In genomic region chr1:3027611-3028371, GRCh38 we compare ENCODE assay signal across 25 cellular contexts. TPM values are rescaled to one million over a fixed set of nuclear protein-coding genes. Genes with fewer than 3 reads are reported as not detected.
DNase-seq lines count a peak whose midpoint lies in the region; ATAC-seq and TF ChIP-seq lines count a peak whose summit lies in the region.
"Had no signal": no experiment of that assay in that cellular context is flagged by ENCODE, and none has a peak within 500 bp of the region (broad histone marks: within the 10 kb centered on the region; RNA-seq: fewer than 3 reads in every experiment).

No MANE protein-coding gene starts in this region.

- H3K9me3 Mint-ChIP-seq in activated B cell treated with CpG ODN at 0.5 μM for 24 hours (no peaks in the 10 kb centered on the region), mesothelial cell of epicardium (peaks cover 9% of the 10 kb centered on the region), type B pancreatic cell (no peaks in the 10 kb centered on the region)
- H3K9me3 Mint-ChIP-seq: CD4-positive, alpha-beta memory T cell had no signal

- no peaks in the 10 kb centered on the region for H3K4me1 Mint-ChIP-seq in activated B cell treated with CpG ODN at 0.5 μM for 24 hours
- H3K4me1 Mint-ChIP-seq in mesothelial cell of epicardium = no peaks in the 10 kb centered on the region
- no peaks in the 10 kb centered on the region for H3K4me1 Mint-ChIP-seq in type B pancreatic cell (ENCODE audit: unreplicated experiment)

- TF ChIP-seq CTCF in activated B cell treated with CpG ODN at 0.5 μM for 24 hours (IDR thresholded peaks at IDR 0.05) (no peak), mesothelial cell of epicardium (IDR thresholded peaks at IDR 0.05; ENCODE audit: unreplicated experiment) (no peak), type B pancreatic cell (conservative IDR thresholded peaks at IDR 0.05) (no peak), gastroesophageal sphincter (IDR thresholded peaks at IDR 0.05) (no peak)

- ATAC-seq in left cardiac atrium = no peak
- no peak for ATAC-seq in activated B cell treated with CpG ODN at 0.5 μM for 24 hours (ENCODE audit: low read depth)
- ATAC-seq in gastroesophageal sphincter = no peak
- ATAC-seq: PC-3 had no signal

- TF ChIP-seq EP300 in gastroesophageal sphincter (IDR thresholded peaks at IDR 0.05) = no peak

- DNase-seq in cardiac septum (ENCODE audit: low spot score) (peak; percentile 58), left cardiac atrium (no peak), activated B cell treated with CpG ODN at 0.5 μM for 24 hours (peak; percentile 6), mesothelial cell of epicardium (ENCODE audit: low spot score in 2 of 2, unreplicated experiment in 2 of 2) (peak; percentile 13 to 25), type B pancreatic cell (ENCODE audit: extremely low spot score, unreplicated experiment) (peak; percentile 66), NCI-H446 treated with DMSO at 0.1 percent for 48 hours (lab: John Stamatoyannopoulos, UW) (no peak), HT-29 (ENCODE audit: low spot score) (no peak)
- DNase-seq: CD4-positive, alpha-beta memory T cell; COR-L47; DMS53; GM23248; NCI-H1092 treated with DMSO at 0.1 percent for 48 hours; NCI-H1436; NCI-H187; NCI-H2171 treated with DMSO at 0.1 percent for 48 hours; NCI-H345; NCI-H524; NCI-H774; PC-3; SHP77 treated with DMSO at 0.1 percent for 48 hours had no signal

- H3K36me3 Mint-ChIP-seq in activated B cell treated with CpG ODN at 0.5 μM for 24 hours (ENCODE audit: low read depth) = no peaks in the 10 kb centered on the region
- no peaks in the 10 kb centered on the region for H3K36me3 Mint-ChIP-seq in mesothelial cell of epicardium
- no peaks in the 10 kb centered on the region for H3K36me3 Mint-ChIP-seq in type B pancreatic cell
- H3K36me3 Mint-ChIP-seq: CD4-positive, alpha-beta memory T cell had no signal

- no peaks in the 10 kb centered on the region for H3K36me3 ChIP-seq in gastroesophageal sphincter
- H3K36me3 ChIP-seq: BLaER1 treated with 17β-estradiol and CSF1 and Interleukin-3, amounts not matched to agents 10 nM and 100 nM had no signal

- no peak overlapping the region for H3K27ac ChIP-seq in gastroesophageal sphincter
- H3K27ac ChIP-seq: BLaER1 treated with 17β-estradiol and CSF1 and Interleukin-3, amounts not matched to agents 10 nM and 100 nM; GM23248; HL-60 had no signal

- POLR2A ChIA-PET in activated B cell treated with CpG ODN at 0.5 μM for 24 hours (lab: Charles Lee) = interaction anchor here (0.6 kb wide), 1 partner anchor 21 kb away, joined by 3 read pairs; no protein-coding TSS in a partner anchor

- WGBS in gastroesophageal sphincter (ENCODE audit: low coverage in 1 of 2), 2 donors = no CpG with 5 or more reads among the region's 20 CpGs

- intact Hi-C loops in cardiac septum (cut with DNase I) = no loop called here
- intact Hi-C loops in left cardiac atrium (cut with DNase I) = no loop called here
- intact Hi-C loops in activated B cell treated with CpG ODN at 0.5 μM for 24 hours (cut with micrococcal nuclease) = no loop called here

- H3K4me1 ChIP-seq in gastroesophageal sphincter = no peaks in the 10 kb centered on the region

- no peak overlapping the region for H3K4me3 Mint-ChIP-seq in activated B cell treated with CpG ODN at 0.5 μM for 24 hours
- no peak overlapping the region for H3K4me3 Mint-ChIP-seq in mesothelial cell of epicardium
- H3K4me3 Mint-ChIP-seq in type B pancreatic cell = no peak overlapping the region
- H3K4me3 Mint-ChIP-seq: CD4-positive, alpha-beta memory T cell had no signal

- no peaks in the 10 kb centered on the region for H3K9me3 ChIP-seq in gastroesophageal sphincter

- no peak for TF ChIP-seq POLR2A in gastroesophageal sphincter (IDR thresholded peaks at IDR 0.05)

- CTCF ChIA-PET in activated B cell treated with CpG ODN at 0.5 μM for 24 hours (lab: Charles Lee) = no interaction called here

- H3K4me3 ChIP-seq in gastroesophageal sphincter = no peak overlapping the region
- H3K4me3 ChIP-seq: BLaER1 treated with 17β-estradiol and CSF1 and Interleukin-3, amounts not matched to agents 10 nM and 100 nM; GM23248 had no signal

- H3K27ac Mint-ChIP-seq in activated B cell treated with CpG ODN at 0.5 μM for 24 hours = no peak overlapping the region
- no peak overlapping the region for H3K27ac Mint-ChIP-seq in mesothelial cell of epicardium
- no peak overlapping the region for H3K27ac Mint-ChIP-seq in type B pancreatic cell
- H3K27ac Mint-ChIP-seq: CD4-positive, alpha-beta memory T cell had no signal

- no peaks in the 10 kb centered on the region for H3K27me3 Mint-ChIP-seq in activated B cell treated with CpG ODN at 0.5 μM for 24 hours
- H3K27me3 Mint-ChIP-seq in mesothelial cell of epicardium (ENCODE audit: low read depth) = peaks cover 8% of the 10 kb centered on the region
- H3K27me3 Mint-ChIP-seq in type B pancreatic cell = no peaks in the 10 kb centered on the region
- H3K27me3 Mint-ChIP-seq: CD4-positive, alpha-beta memory T cell had no signal

- H3K27me3 ChIP-seq in gastroesophageal sphincter = peaks cover 75% of the 10 kb centered on the region

RNA-seq across cellular contexts. Expression of gene ACTRT2, which starts 6.5 kb away (rescaled TPM):
- not detected for total RNA-seq in cardiac septum
- not detected for total RNA-seq in left cardiac atrium
- total RNA-seq in activated B cell treated with CpG ODN at 0.5 μM for 24 hours = not detected in 2 replicates
- total RNA-seq in mesothelial cell of epicardium = not detected in 3 replicates
- total RNA-seq in type B pancreatic cell (ENCODE audit: low replicate concordance) = not detected in 2 replicates
- total RNA-seq in gastroesophageal sphincter = not detected
- not detected in 2 replicates for total RNA-seq in HT-29 (2014; rRNA removed; shearing (Covaris generic))
- total RNA-seq: CD4-positive, alpha-beta memory T cell; GM23248; M059J; PC-3; RPMI7951 had no signal

RNA-seq across cellular contexts. Expression of gene PRDM16, which starts 41.2 kb away (rescaled TPM):
- total RNA-seq in cardiac septum (12.9 TPM), left cardiac atrium (1 to 10 TPM in 1 of 2 donors, under 1 TPM in 1; 0.99 to 1.2 TPM), activated B cell treated with CpG ODN at 0.5 μM for 24 hours (not detected in 2 replicates), mesothelial cell of epicardium (1.2 to 2.1 TPM (median 1.4 TPM) in 3 replicates), type B pancreatic cell (ENCODE audit: low replicate concordance) (10.3 and 23.6 TPM in 2 replicates), gastroesophageal sphincter (1 to 10 TPM; 1.1 to 3.4 (median 1.6) TPM)
- 0.10 TPM in 1 of 2 replicates, not detected in the other for total RNA-seq in HT-29 (2014; rRNA removed; shearing (Covaris generic))
- total RNA-seq: CD4-positive, alpha-beta memory T cell; GM23248; M059J; RPMI7951 had no signal

Comparison
In these comparisons a context has a peak if more than half of its experiments do, and no peak if none do; other contexts are left out.
1. DNase-seq: peak in cardiac septum (single experiment), activated B cell treated with CpG ODN at 0.5 μM for 24 hours (single experiment), mesothelial cell of epicardium (2 of 2) and type B pancreatic cell (single experiment); none in left cardiac atrium (single experiment), NCI-H446 treated with DMSO at 0.1 percent for 48 hours (single experiment) and HT-29 (single experiment).